ENCODE assay signal across 1 cellular context in genomic region chr17:48579738-48580543, GRCh38.
TF ChIP-seq lines count a peak whose summit lies in the region.

No MANE protein-coding gene starts in this region.

TF ChIP-seq in GM12878, 131 proteins besides CTCF, POLR2A, EP300 and RAD21:
- peak; percentile 52; the same call in 1 of the 2 replicates for TF ChIP-seq ZNF384 (IDR thresholded peaks at IDR 0.05; ENCODE audit: borderline replicate concordance, low read depth, low read length)
- TF ChIP-seq NR2F1 (conservative IDR thresholded peaks at IDR 0.05) = no peak
- peak; percentile 39; the same call in 1 of the 2 replicates for TF ChIP-seq MLLT1 (IDR thresholded peaks at IDR 0.05)
